Comparison of ENCODE assay signal across 9 cellular contexts in the genomic region with DNA sequence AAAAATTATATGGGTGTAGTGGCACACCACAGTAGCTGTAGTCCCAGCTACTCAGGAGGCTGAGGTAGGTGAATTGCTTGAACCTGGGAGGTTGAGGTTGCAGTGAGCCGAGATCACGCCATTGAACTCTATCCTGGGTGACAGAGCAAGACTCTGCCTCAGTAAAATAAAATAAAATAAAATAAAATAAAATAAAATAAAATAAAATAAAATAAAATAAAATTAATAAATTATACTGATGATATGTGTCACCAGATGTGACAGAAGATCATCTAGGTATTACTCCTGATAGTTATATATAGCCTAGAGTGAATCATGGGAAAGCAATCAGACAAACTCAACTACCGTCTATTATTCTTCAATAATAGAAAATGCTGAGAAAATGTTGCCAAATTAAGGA.
"Had no signal": no experiment of that assay in that cellular context is flagged by ENCODE, and none has a peak within 500 bp of the region (broad histone marks: within the 10 kb centered on the region; RNA-seq: fewer than 3 reads in every experiment).

No MANE protein-coding gene starts in this region.

- H3K4me1 ChIP-seq: HAP-1 had no signal

- DNase-seq: GM23248, GOT3, H7, H9, HCEC 1CT, HFFc6 had no signal

- H2AFZ ChIP-seq: GM23248, GM23338 had no signal

- H3K27ac Mint-ChIP-seq: GM23338, H9, HFFc6 had no signal

- ATAC-seq: GM23338, HCT116 had no signal

- H3K27ac ChIP-seq: GM23248 had no signal

- H3K9me3 ChIP-seq: HAP-1 had no signal

- H3K4me3 ChIP-seq: GM23248, GM23338, HAP-1 had no signal

- H3K36me3 ChIP-seq: HAP-1 had no signal

- H3K4me2 ChIP-seq: GM23338 had no signal

- H3K4me3 Mint-ChIP-seq: GM23338, H9, HFFc6 had no signal
